In the genomic region with DNA sequence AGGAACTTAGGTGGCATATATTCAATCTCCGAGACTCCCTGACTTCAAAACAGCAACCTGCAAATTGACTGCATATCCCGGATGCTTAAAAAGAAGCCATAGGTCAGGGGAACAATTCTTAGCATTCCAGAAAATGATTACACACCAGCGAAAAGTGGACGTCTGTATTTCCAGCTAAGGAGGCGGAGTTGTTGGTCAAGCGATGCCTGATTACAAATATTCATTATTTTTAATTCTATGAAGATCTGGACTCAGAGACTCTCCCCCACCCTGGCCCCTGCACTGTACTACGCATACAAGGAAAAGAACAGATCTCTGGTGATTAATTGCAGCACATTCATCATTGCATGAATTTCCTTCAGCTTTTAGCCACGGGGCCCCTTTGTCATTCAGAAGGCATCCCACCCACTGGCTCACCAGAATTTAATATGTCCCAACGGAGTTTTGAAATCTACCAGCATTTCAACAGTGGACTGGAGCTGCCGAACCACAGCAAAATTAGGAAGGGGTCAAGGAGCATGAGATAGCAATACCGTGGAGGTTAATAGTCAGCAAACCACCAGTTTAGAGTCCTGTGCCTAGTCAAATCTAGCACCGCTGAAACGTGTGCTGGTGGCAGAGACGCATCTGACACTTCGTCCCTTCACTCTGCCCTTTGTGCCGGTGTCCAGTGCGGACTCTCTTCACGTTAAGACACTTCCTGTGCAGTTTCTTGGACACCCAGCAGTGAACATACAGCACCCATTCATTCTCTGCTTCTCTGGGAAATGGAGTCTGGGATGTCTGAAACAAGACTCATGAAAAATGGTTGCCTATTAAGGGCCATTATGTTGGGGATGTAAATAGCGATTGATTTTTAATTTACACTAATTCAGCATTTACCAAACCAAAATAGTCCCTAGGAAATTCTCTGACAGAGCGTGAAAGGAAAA, we compare ENCODE assay signal across 1 cellular context.
TF ChIP-seq lines count a peak whose summit lies in the region.

No MANE protein-coding gene starts in this region.

TF ChIP-seq in Ishikawa, 13 proteins besides CTCF, POLR2A, EP300 and RAD21:
- TF ChIP-seq TEAD4 (IDR thresholded peaks at IDR 0.05) = peak; percentile 66
- peak; percentile 19; the same call in 1 of the 2 replicates for TF ChIP-seq NFIC (IDR thresholded peaks at IDR 0.05)
